20 cellular contexts compared by ENCODE assay signal in genomic region chr21:31728191-31728590, GRCh38.
"Had no signal": no experiment of that assay in that cellular context is flagged by ENCODE, and none has a peak within 500 bp of the region (broad histone marks: within the 10 kb centered on the region; RNA-seq: fewer than 3 reads in every experiment).

No MANE protein-coding gene starts in this region.

- H3K36me3 Mint-ChIP-seq: naive thymus-derived CD4-positive, alpha-beta T cell had no signal

- H3K36me3 ChIP-seq: adrenal gland, esophagus muscularis mucosa, gastroesophageal sphincter, pancreas, right lobe of liver had no signal

- H3K4me3 Mint-ChIP-seq: activated CD4-positive, alpha-beta memory T cell treated with anti-CD3 and anti-CD28 coated beads for 36 hours; activated CD4-positive, alpha-beta T cell treated with anti-CD3 and anti-CD28 coated beads for 36 hours; activated T-helper 1 cell treated with anti-CD3 and anti-CD28 coated beads, Interleukin-12 subunit alpha, Interleukin-12 subunit beta, Interleukin-2, Interleukin-4 antibody, amounts not matched to agents 30 ng/mL and 10 ng/mL and 1 ng/mL, durations not matched to agents 14 hours and 24 hours and 36 hours; naive thymus-derived CD4-positive, alpha-beta T cell; stimulated activated naive CD8-positive, alpha-beta T cell treated with anti-CD3 and anti-CD28 coated beads, Interleukin-15, amount 100 ng/mL, for 72 hours; type B pancreatic cell; WTC11 had no signal

- H3K27me3 Mint-ChIP-seq: activated CD4-positive, alpha-beta memory T cell treated with anti-CD3 and anti-CD28 coated beads for 36 hours; activated CD4-positive, alpha-beta T cell treated with anti-CD3 and anti-CD28 coated beads for 36 hours; naive thymus-derived CD4-positive, alpha-beta T cell; stimulated activated naive CD8-positive, alpha-beta T cell treated with anti-CD3 and anti-CD28 coated beads, Interleukin-15, amount 100 ng/mL, for 72 hours; type B pancreatic cell had no signal

- H3K9me3 ChIP-seq: adrenal gland, esophagus muscularis mucosa, gastroesophageal sphincter, heart right ventricle, pancreas, right lobe of liver had no signal

- H3K27me3 ChIP-seq: adrenal gland, esophagus muscularis mucosa, gastroesophageal sphincter, heart right ventricle, pancreas, right lobe of liver had no signal

- H3K4me3 ChIP-seq: adrenal gland, esophagus muscularis mucosa, gastroesophageal sphincter, heart right ventricle, pancreas, right lobe of liver had no signal

- H3K9me3 Mint-ChIP-seq: activated CD4-positive, alpha-beta memory T cell treated with anti-CD3 and anti-CD28 coated beads for 36 hours; activated naive CD4-positive, alpha-beta T cell treated with anti-CD3 and anti-CD28 coated beads, Interleukin-2, amount 50 U/mL, for 72 hours; activated T-helper 1 cell treated with anti-CD3 and anti-CD28 coated beads, Interleukin-12 subunit alpha, Interleukin-12 subunit beta, Interleukin-2, Interleukin-4 antibody, amounts not matched to agents 30 ng/mL and 10 ng/mL and 1 ng/mL, durations not matched to agents 14 hours and 24 hours and 36 hours; naive thymus-derived CD4-positive, alpha-beta T cell; stimulated activated naive CD8-positive, alpha-beta T cell treated with anti-CD3 and anti-CD28 coated beads, Interleukin-15, amount 100 ng/mL, for 72 hours; type B pancreatic cell; WTC11 had no signal

- ATAC-seq: activated CD4-positive, alpha-beta T cell treated with anti-CD3 and anti-CD28 coated beads for 36 hours; activated naive CD4-positive, alpha-beta T cell treated with anti-CD3 and anti-CD28 coated beads, Interleukin-2, amount 50 U/mL, for 72 hours; gastroesophageal sphincter; heart right ventricle; naive thymus-derived CD4-positive, alpha-beta T cell; pancreas; stimulated activated naive CD8-positive, alpha-beta T cell treated with anti-CD3 and anti-CD28 coated beads, Interleukin-15, amount 100 ng/mL, for 72 hours; WTC11 had no signal

- H3K27ac ChIP-seq: adrenal gland, esophagus muscularis mucosa, gastroesophageal sphincter, heart right ventricle, pancreas had no signal

- DNase-seq: activated CD4-positive, alpha-beta memory T cell treated with anti-CD3 and anti-CD28 coated beads for 36 hours; activated CD4-positive, alpha-beta T cell treated with anti-CD3 and anti-CD28 coated beads for 36 hours; activated gamma-delta T cell treated with Interleukin-2 at 50 U/mL for 16 hours; activated T-cell treated with anti-CD3 and anti-CD28 coated beads for 4 hours; adrenal gland; effector CD8-positive, alpha-beta T cell; heart right ventricle; mesenchymal stem cell; naive thymus-derived CD4-positive, alpha-beta T cell; pancreas; right lobe of liver; stimulated activated CD4-positive, alpha-beta T cell treated with anti-CD3 and anti-CD28 coated beads, Interleukin-4, amount 100 ng/mL, for 1 hour; stimulated activated naive CD8-positive, alpha-beta T cell treated with anti-CD3 and anti-CD28 coated beads, Interleukin-15, amount 100 ng/mL, for 72 hours; T-helper 2 cell had no signal

- H3K27ac Mint-ChIP-seq: activated CD4-positive, alpha-beta memory T cell treated with anti-CD3 and anti-CD28 coated beads for 36 hours; activated CD4-positive, alpha-beta T cell treated with anti-CD3 and anti-CD28 coated beads for 36 hours; activated naive CD4-positive, alpha-beta T cell treated with anti-CD3 and anti-CD28 coated beads, Interleukin-2, amount 50 U/mL, for 72 hours; activated T-helper 1 cell treated with anti-CD3 and anti-CD28 coated beads, Interleukin-12 subunit alpha, Interleukin-12 subunit beta, Interleukin-2, Interleukin-4 antibody, amounts not matched to agents 30 ng/mL and 10 ng/mL and 1 ng/mL, durations not matched to agents 14 hours and 24 hours and 36 hours; naive thymus-derived CD4-positive, alpha-beta T cell; stimulated activated naive CD8-positive, alpha-beta T cell treated with anti-CD3 and anti-CD28 coated beads, Interleukin-15, amount 100 ng/mL, for 72 hours; type B pancreatic cell; WTC11 had no signal
